22 cellular contexts compared by ENCODE assay signal in genomic region chr6:304833-305370, GRCh38. TPM values are rescaled to one million over a fixed set of nuclear protein-coding genes. Genes with fewer than 3 reads are reported as not detected.
DNase-seq lines count a peak whose midpoint lies in the region; ATAC-seq, FAIRE-seq and TF ChIP-seq lines count a peak whose summit lies in the region.
"Had no signal": no experiment of that assay in that cellular context is flagged by ENCODE, and none has a peak within 500 bp of the region (broad histone marks: within the 10 kb centered on the region; RNA-seq: fewer than 3 reads in every experiment).

No MANE protein-coding gene starts in this region.

- H3K4me2 ChIP-seq in GM12878 (ENCODE audit: control insufficient read depth, insufficient read depth) = peak overlapping the region; percentile 89
- H3K4me2 ChIP-seq: PC-9 had no signal

- intact Hi-C loops in MCF 10A (cut with micrococcal nuclease) (no loop called here), breast epithelium (cut with DNase I; ENCODE audit: low total_unique reads) (no loop called here), GM12878 (cut with micrococcal nuclease; ENCODE audit: unreplicated experiment) (no loop called here)

- H3K27me3 ChIP-seq in breast epithelium = no peaks in the 10 kb centered on the region
- H3K27me3 ChIP-seq in GM12878 (replicated peaks in 1 of 2; ENCODE audit: control insufficient read depth in 2 of 2, insufficient read depth in 2 of 2, low read length in 1 of 2) = no peaks in the 10 kb centered on the region
- H3K27me3 ChIP-seq: esophagus squamous epithelium, left lung, SJSA1, stomach had no signal

- in situ Hi-C loops in GM12878 (cut with MboI) = no loop called here

- H3K4me1 ChIP-seq in breast epithelium (no peaks in the 10 kb centered on the region), GM12878 (ENCODE audit: control insufficient read depth, insufficient read depth, low read length) (peaks cover 75% of the 10 kb centered on the region)
- H3K4me1 ChIP-seq: left lung, prostate gland, SJSA1 had no signal

- H3K9me3 ChIP-seq in breast epithelium = no peaks in the 10 kb centered on the region
- no peaks in the 10 kb centered on the region for H3K9me3 ChIP-seq in GM12878 (replicated peaks; ENCODE audit: control insufficient read depth, insufficient read depth, low read length)
- H3K9me3 ChIP-seq: esophagus squamous epithelium, left lung, prostate gland, SJSA1, stomach had no signal

- TF ChIP-seq RAD21 in GM12878 (IDR thresholded peaks at IDR 0.05; ENCODE audit: insufficient read depth, low read depth, low read length) = no peak

- no peaks in the 10 kb centered on the region for H4K20me1 ChIP-seq in GM12878 (ENCODE audit: control insufficient read depth, insufficient read depth)

- no peak overlapping the region for H3K4me3 Mint-ChIP-seq in MCF 10A (ENCODE audit: unreplicated experiment)
- H3K4me3 Mint-ChIP-seq: activated naive CD4-positive, alpha-beta T cell treated with anti-CD3 and anti-CD28 coated beads for 36 hours; activated T-cell treated with anti-CD3 and anti-CD28 coated beads, Interleukin-2, amount 50 U/mL, for 4 hours; H9 had no signal

- H3K36me3 Mint-ChIP-seq in MCF 10A (ENCODE audit: insufficient read depth, unreplicated experiment) = no peaks in the 10 kb centered on the region

- DNase-seq in MCF 10A (ENCODE audit: unreplicated experiment) (no peak), breast epithelium (ENCODE audit: low spot score in 2 of 2) (no peak), GM12878 (ENCODE audit: low read depth, low spot score) (no peak), AG20443 (ENCODE audit: low spot score) (no peak), DMS 273 treated with DMSO at 0.1 percent for 48 hours (lab: John Stamatoyannopoulos, UW) (no peak), NCI-H82 treated with DMSO at 0.1 percent for 48 hours (lab: John Stamatoyannopoulos, UW; ENCODE audit: unreplicated experiment) (no peak)
- DNase-seq: activated CD4-positive, alpha-beta T cell treated with anti-CD3 and anti-CD28 coated beads, Interleukin-2, amount 50 U/mL, for 48 hours; activated naive CD4-positive, alpha-beta T cell treated with anti-CD3 and anti-CD28 coated beads for 36 hours; activated T-cell treated with anti-CD3 and anti-CD28 coated beads, Interleukin-2, amount 50 U/mL, for 4 hours; effector memory CD4-positive, alpha-beta T cell; esophagus squamous epithelium; H9; NCI-H1417; PC-9; stomach had no signal

- no peak for TF ChIP-seq POLR2A in breast epithelium (IDR thresholded peaks at IDR 0.05)
- TF ChIP-seq POLR2A in GM12878 (IDR thresholded peaks at IDR 0.05; ENCODE audit: low read depth, low read length) = no peak

- H3K27me3 Mint-ChIP-seq in MCF 10A (ENCODE audit: insufficient read depth, unreplicated experiment) = no peaks in the 10 kb centered on the region
- H3K27me3 Mint-ChIP-seq: CD4-positive, CD25-positive, alpha-beta regulatory T cell had no signal

- H3K79me2 ChIP-seq in GM12878 (ENCODE audit: control insufficient read depth, insufficient read depth, low read length) = peaks cover 84% of the 10 kb centered on the region

- H3K4me1 Mint-ChIP-seq in MCF 10A (ENCODE audit: insufficient read depth, unreplicated experiment) = peaks cover 5% of the 10 kb centered on the region
- H3K4me1 Mint-ChIP-seq: H9 had no signal

- no peak for FAIRE-seq in GM12878 (lab: Jason Lieb, UNC)
- FAIRE-seq: A204.1 had no signal

- H3K27ac ChIP-seq in breast epithelium (no peak overlapping the region), GM12878 (ENCODE audit: control insufficient read depth, insufficient read depth) (peak overlapping the region; percentile 100)
- H3K27ac ChIP-seq: left lung, PC-9, prostate gland, SJSA1 had no signal

- BruUV-seq in MCF 10A (replicated peaks; lab: Mats Ljungman, UMichigan) (TSS peak; percentile 24), GM12878 (replicated peaks; lab: Mats Ljungman, UMichigan) (no TSS peak)

- H3K9ac ChIP-seq in GM12878 (ENCODE audit: control insufficient read depth, insufficient read depth, low read length) = peak overlapping the region; percentile 90

- CTCF ChIA-PET in MCF 10A (lab: Yijun Ruan, JAX) = interaction anchor here (0.6 kb wide), 1 partner anchor 9 kb away, joined by 3 read pairs; no protein-coding TSS in a partner anchor
- CTCF ChIA-PET in GM12878 (lab: Yijun Ruan, JAX) = interaction anchor here (1.0 to 7.3 kb wide), 12 partner anchors 8 to 116 kb away, joined by 3 to 94 read pairs (median 12); partner anchors contain the start of gene DUSP22

- POLR2A ChIA-PET in MCF 10A (lab: Yijun Ruan, JAX) = interaction anchor here (0.6 to 1.5 kb wide), 4 partner anchors 12 to 990 kb away, joined by 3 to 4 read pairs (median 3); partner anchors contain the start of gene DUSP22
- POLR2A ChIA-PET in GM12878 (lab: Charles Lee) = interaction anchor here (0.6 to 7.2 kb wide), 19 partner anchors 8 to 96 kb away, joined by 3 to 227 read pairs (median 7); partner anchors contain the start of genes DUSP22 and IRF4

- TF ChIP-seq CTCF in MCF 10A (IDR thresholded peaks at IDR 0.05; ENCODE audit: unreplicated experiment) (no peak), breast epithelium (IDR thresholded peaks at IDR 0.05) (no peak), GM12878 (IDR thresholded peaks at IDR 0.05 in 2 of 3, conservative IDR thresholded peaks at IDR 0.05 in 1 of 3; ENCODE audit: control insufficient read depth in 2 of 3, extremely low read depth in 1 of 3, insufficient read depth in 1 of 3, low read depth in 3 of 3, low read length in 3 of 3) (no peak)

- RAD21 ChIA-PET in GM12878 (lab: Charles Lee; ENCODE audit: unreplicated experiment) = interaction anchor here (0.9 to 7.2 kb wide), 27 partner anchors 7 to 116 kb away, joined by 3 to 235 read pairs (median 15); partner anchors contain the start of genes DUSP22 and IRF4

- SMC1A ChIA-PET in GM12878 (lab: Charles Lee; ENCODE audit: uncharacterized antibody, unreplicated experiment) = interaction anchor here (0.8 to 14.6 kb wide), 31 partner anchors 7 to 116 kb away, joined by 3 to 221 read pairs (median 10); partner anchors contain the start of genes DUSP22 and IRF4

- no peak for TF ChIP-seq EP300 in GM12878 (IDR thresholded peaks at IDR 0.05; ENCODE audit: borderline replicate concordance in 1 of 2, control insufficient read depth in 1 of 2, low read depth in 2 of 2, low read length in 2 of 2)

- 64% methylated on average over 8 of the region's 8 CpGs for WGBS in GM12878 (ENCODE audit: insufficient coverage, insufficient replicate concordance, low lambda C conversion rate, missing lambda C conversion rate)

- H2AFZ ChIP-seq in GM12878 (ENCODE audit: control insufficient read depth, low read depth, low read length) = no peak overlapping the region
- H2AFZ ChIP-seq: PC-9 had no signal

- H3K4me3 ChIP-seq in breast epithelium (no peak overlapping the region), GM12878 (peak overlapping the region; percentile 4; the same call in 1 of the 2 replicates)
- H3K4me3 ChIP-seq: esophagus squamous epithelium, left lung, PC-9, prostate gland, SJSA1, stomach had no signal

- ATAC-seq in HG03045 (IDR thresholded peaks at IDR 0.05; ENCODE audit: unreplicated experiment) (peak; percentile 8), GM12878 (peak; percentile 24), GM21619 (IDR thresholded peaks at IDR 0.05; ENCODE audit: unreplicated experiment) (no peak)
- ATAC-seq: activated T-cell treated with anti-CD3 and anti-CD28 coated beads, Interleukin-2, amount 50 U/mL, for 4 hours; left lung had no signal

- H3K36me3 ChIP-seq in breast epithelium (no peaks in the 10 kb centered on the region), GM12878 (ENCODE audit: control insufficient read depth in 2 of 2, insufficient read depth in 2 of 2, low read length in 1 of 2) (peaks cover 22 to 37% of the 10 kb centered on the region in 2 experiments)
- H3K36me3 ChIP-seq: prostate gland had no signal

- no peak overlapping the region for H3K27ac Mint-ChIP-seq in MCF 10A (ENCODE audit: low read depth, unreplicated experiment)
- H3K27ac Mint-ChIP-seq: activated naive CD4-positive, alpha-beta T cell treated with anti-CD3 and anti-CD28 coated beads for 36 hours; CD4-positive, CD25-positive, alpha-beta regulatory T cell; H9 had no signal

- H3K9me3 Mint-ChIP-seq in MCF 10A (ENCODE audit: unreplicated experiment) = no peaks in the 10 kb centered on the region
- H3K9me3 Mint-ChIP-seq: activated naive CD4-positive, alpha-beta T cell treated with anti-CD3 and anti-CD28 coated beads for 36 hours; activated T-cell treated with anti-CD3 and anti-CD28 coated beads, Interleukin-2, amount 50 U/mL, for 4 hours; H9 had no signal

TF ChIP-seq in GM12878, 131 proteins besides CTCF, POLR2A, EP300 and RAD21 (continues in another document):
- TF ChIP-seq FOXM1 (IDR thresholded peaks at IDR 0.05; ENCODE audit: low read depth, low read length) (no peak), ZNF622 (IDR thresholded peaks at IDR 0.05) (no peak), TCF12 (IDR thresholded peaks at IDR 0.05; ENCODE audit: low read depth, low read length) (peak; percentile 43; the same call in 1 of the 2 replicates), NRF1 (conservative IDR thresholded peaks at IDR 0.05; ENCODE audit: low read depth, low read length) (no peak), EED (IDR thresholded peaks at IDR 0.05; ENCODE audit: low read depth) (0 out of 2 replicates have a peak, but pooled peaks have one; percentile 5), BHLHE40 (IDR thresholded peaks at IDR 0.05; ENCODE audit: borderline replicate concordance in 1 of 2, low read depth in 2 of 2, low read length in 1 of 2) (peak in 1 of 2 experiments; percentile 82; a peak in 1 of 4 replicates), SMARCA5 (IDR thresholded peaks at IDR 0.05) (peak; percentile 38; the same call in 1 of the 2 replicates), NFYA (IDR thresholded peaks at IDR 0.05; ENCODE audit: borderline replicate concordance, low read depth, low read length) (no peak)

RNA-seq across cellular contexts. Expression of gene DUSP22, which starts 12.6 kb away (rescaled TPM):
- total RNA-seq in MCF 10A (2022) (29.4 and 40.7 TPM in 2 replicates), breast epithelium (10 to 100 TPM; 55.6 to 81.9 (median 59.0) TPM), GM12878 (2014; rRNA removed) (113 and 123 TPM in 2 replicates), GM12878 (2014; rRNA removed; fragmentation: Illumina TruSeq; extraction: Trizol) (80.6 and 83.3 TPM in 2 replicates), GM12878 (2021) (125 and 130 TPM in 2 replicates)
- 632 and 708 TPM in 2 replicates for total RNA-seq in GM12878 (2013; cell fraction: nucleolus; rRNA removed)
- 128 TPM for polyA plus RNA-seq in GM12878 (2011; ENCODE audit: low read depth)
- polyA plus RNA-seq in GM12878 (2011; rRNA removed) (78.9 and 80.1 TPM in 2 replicates), GM12878 (2014; fragmentation: Illumina TruSeq; extraction: Trizol) (87.9 and 101 TPM in 2 replicates), GM12878 (2014; fragmentation: Nextera tagmentation; extraction: Ambion mirVana) (10 to 100 TPM; 93.4 to 99.7 TPM), GM12878 (2014; rRNA removed) (138 and 147 TPM in 2 replicates), GM12878 (2016; fragmentation: Nextera tagmentation; extraction: Ambion mirVana) (100 to 1,000 TPM; 150 to 156 TPM)
- polyA plus RNA-seq in GM12878 (2011; cell fraction: cytosol; rRNA removed) = 109 and 115 TPM in 2 replicates
- polyA plus RNA-seq in GM12878 (2011; cell fraction: nucleus; rRNA removed) = 359 and 389 TPM in 2 replicates
- polyA plus RNA-seq in GM12878 (2012) = 121 and 164 TPM in 2 replicates
- polyA minus RNA-seq in GM12878 (2011; rRNA and poly(A)+ RNA removed) = 84.5 and 84.7 TPM in 2 replicates
- polyA minus RNA-seq in GM12878 (2011; cell fraction: cytosol; rRNA and poly(A)+ RNA removed) = 15.5 and 16.8 TPM in 2 replicates
- polyA minus RNA-seq in GM12878 (2011; cell fraction: nucleus; rRNA and poly(A)+ RNA removed) = 118 and 156 TPM in 2 replicates
